ENCODE assay signal across 1 cellular context in the genomic region with DNA sequence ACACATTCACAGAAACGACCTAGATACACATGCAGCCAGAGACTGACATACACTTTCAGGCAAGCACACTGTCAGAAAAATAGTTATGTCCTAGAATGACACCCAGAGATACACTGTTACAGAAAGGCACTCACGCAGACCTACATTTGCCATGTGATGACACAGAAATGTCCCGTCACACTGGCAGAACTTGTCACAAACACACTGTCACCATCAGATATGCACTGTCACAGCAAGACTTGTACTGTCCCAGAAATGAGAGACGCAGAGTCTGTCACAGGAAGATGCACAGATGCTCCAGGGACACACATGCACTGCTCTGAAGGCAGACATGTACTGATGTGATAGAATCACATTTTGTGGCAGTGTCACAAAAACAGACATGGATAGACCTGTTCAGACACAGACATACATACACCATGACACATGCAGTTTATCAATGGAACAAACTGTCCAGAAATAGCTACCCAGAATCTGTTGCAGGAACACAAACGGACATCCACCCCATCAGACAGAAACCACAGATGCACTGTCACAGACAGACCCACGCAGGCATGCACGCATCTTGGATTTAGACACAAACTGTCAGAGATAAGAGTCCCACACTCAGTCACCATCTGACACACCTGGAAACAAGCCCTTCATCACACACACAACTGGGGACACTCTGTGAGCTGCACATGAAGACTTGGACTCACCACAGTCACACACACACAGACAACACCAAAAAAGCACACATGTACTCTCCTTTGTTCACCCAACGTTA.
TF ChIP-seq lines count a peak whose summit lies in the region.

No MANE protein-coding gene starts in this region.

TF ChIP-seq in HepG2, 621 proteins besides CTCF, POLR2A, EP300 and RAD21:
- TF ChIP-seq ZFP41 (CRISPR knock-in tag; IDR thresholded peaks at IDR 0.05; ENCODE audit: borderline replicate concordance), result no peak
- TF ChIP-seq HDAC6 (IDR thresholded peaks at IDR 0.05; ENCODE audit: low read depth, low read length), result no peak
- no peak for TF ChIP-seq ZIK1 (CRISPR knock-in tag; IDR thresholded peaks at IDR 0.05; ENCODE audit: borderline replicate concordance, low read depth)
- TF ChIP-seq, protein P1, sequence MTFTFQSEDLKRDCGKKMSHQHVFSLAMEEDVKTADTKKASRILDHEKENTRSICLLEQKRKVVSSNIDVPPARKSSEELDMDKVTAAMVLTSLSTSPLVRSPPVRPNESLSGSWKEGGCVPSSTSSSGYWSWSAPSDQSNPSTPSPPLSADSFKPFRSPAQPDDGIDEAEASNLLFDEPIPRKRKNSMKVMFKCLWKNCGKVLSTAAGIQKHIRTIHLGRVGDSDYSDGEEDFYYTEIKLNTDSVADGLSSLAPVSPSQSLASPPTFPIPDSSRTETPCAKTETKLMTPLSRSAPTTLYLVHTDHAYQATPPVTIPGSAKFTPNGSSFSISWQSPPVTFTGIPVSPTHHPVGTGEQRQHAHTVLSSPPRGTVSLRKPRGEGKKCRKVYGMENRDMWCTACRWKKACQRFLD (CRISPR knock-in tag; IDR thresholded peaks at IDR 0.05; ENCODE audit: borderline replicate concordance), result no peak
- no peak for TF ChIP-seq MED13 (CRISPR knock-in tag; IDR thresholded peaks at IDR 0.05)
- TF ChIP-seq BCL3 (CRISPR knock-in tag; IDR thresholded peaks at IDR 0.05), result no peak
- no peak for TF ChIP-seq HMG20B (CRISPR knock-in tag; conservative IDR thresholded peaks at IDR 0.05)
- no peak for TF ChIP-seq GMEB1 (CRISPR knock-in tag; IDR thresholded peaks at IDR 0.05; ENCODE audit: borderline replicate concordance)
- TF ChIP-seq ZNF724P (CRISPR knock-in tag; IDR thresholded peaks at IDR 0.05; ENCODE audit: borderline replicate concordance), result no peak
- TF ChIP-seq SNAPC2 (CRISPR knock-in tag; IDR thresholded peaks at IDR 0.05), result no peak
- TF ChIP-seq ZEB1 (IDR thresholded peaks at IDR 0.05; ENCODE audit: insufficient replicate concordance, low read depth), result no peak
- no peak for TF ChIP-seq ZNF331 (CRISPR knock-in tag; IDR thresholded peaks at IDR 0.05)
- TF ChIP-seq ZNF629 (CRISPR knock-in tag; conservative IDR thresholded peaks at IDR 0.05), result no peak
- TF ChIP-seq, protein P2, sequence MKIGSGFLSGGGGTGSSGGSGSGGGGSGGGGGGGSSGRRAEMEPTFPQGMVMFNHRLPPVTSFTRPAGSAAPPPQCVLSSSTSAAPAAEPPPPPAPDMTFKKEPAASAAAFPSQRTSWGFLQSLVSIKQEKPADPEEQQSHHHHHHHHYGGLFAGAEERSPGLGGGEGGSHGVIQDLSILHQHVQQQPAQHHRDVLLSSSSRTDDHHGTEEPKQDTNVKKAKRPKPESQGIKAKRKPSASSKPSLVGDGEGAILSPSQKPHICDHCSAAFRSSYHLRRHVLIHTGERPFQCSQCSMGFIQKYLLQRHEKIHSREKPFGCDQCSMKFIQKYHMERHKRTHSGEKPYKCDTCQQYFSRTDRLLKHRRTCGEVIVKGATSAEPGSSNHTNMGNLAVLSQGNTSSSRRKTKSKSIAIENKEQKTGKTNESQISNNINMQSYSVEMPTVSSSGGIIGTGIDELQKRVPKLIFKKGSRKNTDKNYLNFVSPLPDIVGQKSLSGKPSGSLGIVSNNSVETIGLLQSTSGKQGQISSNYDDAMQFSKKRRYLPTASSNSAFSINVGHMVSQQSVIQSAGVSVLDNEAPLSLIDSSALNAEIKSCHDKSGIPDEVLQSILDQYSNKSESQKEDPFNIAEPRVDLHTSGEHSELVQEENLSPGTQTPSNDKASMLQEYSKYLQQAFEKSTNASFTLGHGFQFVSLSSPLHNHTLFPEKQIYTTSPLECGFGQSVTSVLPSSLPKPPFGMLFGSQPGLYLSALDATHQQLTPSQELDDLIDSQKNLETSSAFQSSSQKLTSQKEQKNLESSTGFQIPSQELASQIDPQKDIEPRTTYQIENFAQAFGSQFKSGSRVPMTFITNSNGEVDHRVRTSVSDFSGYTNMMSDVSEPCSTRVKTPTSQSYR (CRISPR knock-in tag; IDR thresholded peaks at IDR 0.05; ENCODE audit: borderline replicate concordance), result no peak
- TF ChIP-seq, protein P3, sequence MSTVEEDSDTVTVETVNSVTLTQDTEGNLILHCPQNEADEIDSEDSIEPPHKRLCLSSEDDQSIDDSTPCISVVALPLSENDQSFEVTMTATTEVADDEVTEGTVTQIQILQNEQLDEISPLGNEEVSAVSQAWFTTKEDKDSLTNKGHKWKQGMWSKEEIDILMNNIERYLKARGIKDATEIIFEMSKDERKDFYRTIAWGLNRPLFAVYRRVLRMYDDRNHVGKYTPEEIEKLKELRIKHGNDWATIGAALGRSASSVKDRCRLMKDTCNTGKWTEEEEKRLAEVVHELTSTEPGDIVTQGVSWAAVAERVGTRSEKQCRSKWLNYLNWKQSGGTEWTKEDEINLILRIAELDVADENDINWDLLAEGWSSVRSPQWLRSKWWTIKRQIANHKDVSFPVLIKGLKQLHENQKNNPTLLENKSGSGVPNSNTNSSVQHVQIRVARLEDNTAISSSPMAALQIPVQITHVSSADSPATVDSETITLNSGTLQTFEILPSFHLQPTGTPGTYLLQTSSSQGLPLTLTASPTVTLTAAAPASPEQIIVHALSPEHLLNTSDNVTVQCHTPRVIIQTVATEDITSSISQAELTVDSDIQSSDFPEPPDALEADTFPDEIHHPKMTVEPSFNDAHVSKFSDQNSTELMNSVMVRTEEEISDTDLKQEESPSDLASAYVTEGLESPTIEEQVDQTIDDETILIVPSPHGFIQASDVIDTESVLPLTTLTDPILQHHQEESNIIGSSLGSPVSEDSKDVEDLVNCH (CRISPR knock-in tag; IDR thresholded peaks at IDR 0.05), result no peak
